ENCODE assay signal across 8 cellular contexts in genomic region chr16:66933776-66934137, GRCh38. TPM values are rescaled to one million over a fixed set of nuclear protein-coding genes. Genes with fewer than 3 reads are reported as not detected.
DNase-seq lines count a peak whose midpoint lies in the region; ATAC-seq and TF ChIP-seq lines count a peak whose summit lies in the region.

No MANE protein-coding gene starts in this region.

- no peak for DNase-seq in activated naive CD4-positive, alpha-beta T cell treated with anti-CD3 and anti-CD28 coated beads, Interleukin-2, amount 10 ng/mL, durations not matched to agents 7 days and 5 days
- DNase-seq in kidney epithelial cell (ENCODE audit: low read depth) (peak; percentile 42), NAMALWA (ENCODE audit: low spot score) (no peak), mucosa of gallbladder (ENCODE audit: low spot score) (no peak), Kasumi-1 (lab: John Stamatoyannopoulos, UW) (no peak)
- DNase-seq in stimulated activated CD4-positive, alpha-beta T cell treated with anti-CD3 and anti-CD28 coated beads, Interleukin-4, amount 100 ng/mL, for 24 hours = peak; percentile 65

- peak overlapping the region; percentile 92 to 99 (median 97) for H3K27ac Mint-ChIP-seq in IgD-negative memory B cell
- H3K27ac Mint-ChIP-seq in activated naive CD4-positive, alpha-beta T cell treated with anti-CD3 and anti-CD28 coated beads, Interleukin-2, amount 10 ng/mL, durations not matched to agents 7 days and 5 days = peak overlapping the region; percentile 96

- no peak for TF ChIP-seq CTCF in kidney epithelial cell (IDR thresholded peaks at IDR 0.05; ENCODE audit: insufficient read depth, low read length, poor library complexity, severe bottlenecking)

- H3K36me3 ChIP-seq in kidney epithelial cell (ENCODE audit: control insufficient read depth, insufficient read depth, low read length) = no peaks in the 10 kb centered on the region

- peak overlapping the region; percentile 64 for H3K4me3 ChIP-seq in kidney epithelial cell (ENCODE audit: low read depth, low read length)

- H3K4me1 Mint-ChIP-seq in IgD-negative memory B cell = peaks cover 31 to 39% (median 33%) of the 10 kb centered on the region in 3 donors
- H3K4me1 Mint-ChIP-seq in activated naive CD4-positive, alpha-beta T cell treated with anti-CD3 and anti-CD28 coated beads, Interleukin-2, amount 10 ng/mL, durations not matched to agents 7 days and 5 days = peaks cover 54% of the 10 kb centered on the region

- no peaks in the 10 kb centered on the region for H3K9me3 Mint-ChIP-seq in IgD-negative memory B cell
- H3K9me3 Mint-ChIP-seq in activated naive CD4-positive, alpha-beta T cell treated with anti-CD3 and anti-CD28 coated beads, Interleukin-2, amount 10 ng/mL, durations not matched to agents 7 days and 5 days = no peaks in the 10 kb centered on the region

- peak overlapping the region; percentile 97 to 99 (median 98) for H3K4me3 Mint-ChIP-seq in IgD-negative memory B cell
- peak overlapping the region; percentile 98 for H3K4me3 Mint-ChIP-seq in activated naive CD4-positive, alpha-beta T cell treated with anti-CD3 and anti-CD28 coated beads, Interleukin-2, amount 10 ng/mL, durations not matched to agents 7 days and 5 days

- H3K27me3 Mint-ChIP-seq in IgD-negative memory B cell = no peaks in the 10 kb centered on the region
- H3K27me3 Mint-ChIP-seq in activated naive CD4-positive, alpha-beta T cell treated with anti-CD3 and anti-CD28 coated beads, Interleukin-2, amount 10 ng/mL, durations not matched to agents 7 days and 5 days = no peaks in the 10 kb centered on the region

- H3K27me3 ChIP-seq in kidney epithelial cell (ENCODE audit: control insufficient read depth, insufficient read depth, low read length) = no peaks in the 10 kb centered on the region

- H3K36me3 Mint-ChIP-seq in IgD-negative memory B cell = peaks cover 8% of the 10 kb centered on the region
- H3K36me3 Mint-ChIP-seq in activated naive CD4-positive, alpha-beta T cell treated with anti-CD3 and anti-CD28 coated beads, Interleukin-2, amount 10 ng/mL, durations not matched to agents 7 days and 5 days = peaks cover 34% of the 10 kb centered on the region

- ATAC-seq in GM18909 (IDR thresholded peaks at IDR 0.05; ENCODE audit: poor library complexity, unreplicated experiment) = peak; percentile 6

- CTCF ChIA-PET in activated naive CD4-positive, alpha-beta T cell treated with anti-CD3 and anti-CD28 coated beads, Interleukin-2, amount 10 ng/mL, durations not matched to agents 7 days and 5 days (lab: Charles Lee) = interaction anchor here (1.8 to 2.3 kb wide), 2 partner anchors 40 to 65 kb away, joined by 4 to 12 read pairs; no protein-coding TSS in a partner anchor

RNA-seq across cellular contexts. Expression of gene CIAO2B, which starts 0.4 kb away (rescaled TPM):
- 104 TPM for polyA plus RNA-seq in IgD-negative memory B cell
- 156 and 164 TPM in 2 replicates for total RNA-seq in kidney epithelial cell
- total RNA-seq in mucosa of gallbladder = 84.5 TPM

RNA-seq across cellular contexts. Expression of gene CES2, which starts 1.6 kb away (rescaled TPM):
- 26.9 TPM for polyA plus RNA-seq in IgD-negative memory B cell
- total RNA-seq in kidney epithelial cell (44.4 and 48.0 TPM in 2 replicates), mucosa of gallbladder (187 TPM)

RNA-seq across cellular contexts. Expression of gene RRAD, which starts 8.4 kb away (rescaled TPM):
- polyA plus RNA-seq in IgD-negative memory B cell = not detected
- total RNA-seq in kidney epithelial cell (32.9 and 36.8 TPM in 2 replicates), mucosa of gallbladder (9.4 TPM)

RNA-seq across cellular contexts. Expression of gene CDH16, which starts 15.1 kb away (rescaled TPM):
- polyA plus RNA-seq in IgD-negative memory B cell = not detected
- total RNA-seq in kidney epithelial cell (0.33 and 5.0 TPM in 2 replicates), mucosa of gallbladder (8.7 TPM)

RNA-seq across cellular contexts. Expression of gene CES3, which starts 27.3 kb away (rescaled TPM):
- polyA plus RNA-seq in IgD-negative memory B cell = 0.35 TPM
- 0.07 TPM in 1 of 2 replicates, not detected in the other for total RNA-seq in kidney epithelial cell
- total RNA-seq in mucosa of gallbladder = 5.2 TPM

Comparison
In these comparisons a context has a peak if more than half of its experiments do, and no peak if none do; other contexts are left out.
1. DNase-seq: peak in kidney epithelial cell (single experiment) and stimulated activated CD4-positive, alpha-beta T cell treated with anti-CD3 and anti-CD28 coated beads, Interleukin-4, amount 100 ng/mL, for 24 hours (single experiment); none in activated naive CD4-positive, alpha-beta T cell treated with anti-CD3 and anti-CD28 coated beads, Interleukin-2, amount 10 ng/mL, durations not matched to agents 7 days and 5 days (single experiment), NAMALWA (single experiment), mucosa of gallbladder (single experiment) and Kasumi-1 (0 of 2).